Comparison of ENCODE assay signal across 1 cellular context in genomic region chr13:23778879-23779278, GRCh38.
TF ChIP-seq lines count a peak whose summit lies in the region.

No MANE protein-coding gene starts in this region.

TF ChIP-seq in HepG2, 621 proteins besides CTCF, POLR2A, EP300 and RAD21 (continued from another document and continues in another):
- TF ChIP-seq ARID5B (CRISPR knock-in tag; IDR thresholded peaks at IDR 0.05) (peak; percentile 65; the same call in 1 of the 2 replicates), XBP1 (CRISPR knock-in tag; IDR thresholded peaks at IDR 0.05) (no peak), LBX2 (CRISPR knock-in tag; IDR thresholded peaks at IDR 0.05; ENCODE audit: borderline replicate concordance) (no peak), ZNF253 (CRISPR knock-in tag; IDR thresholded peaks at IDR 0.05; ENCODE audit: borderline replicate concordance) (no peak), FOXA1 (IDR thresholded peaks at IDR 0.05) (no peak), FOXA1 (CRISPR knock-in tag; IDR thresholded peaks at IDR 0.05) (peak; percentile 56), ZBTB7B (CRISPR knock-in tag; IDR thresholded peaks at IDR 0.05) (no peak), ZNF816 (CRISPR knock-in tag; IDR thresholded peaks at IDR 0.05; ENCODE audit: borderline replicate concordance) (no peak), WIZ (CRISPR knock-in tag; IDR thresholded peaks at IDR 0.05) (no peak), TBX2 (CRISPR knock-in tag; IDR thresholded peaks at IDR 0.05; ENCODE audit: borderline replicate concordance) (no peak), ELF3 (CRISPR knock-in tag; IDR thresholded peaks at IDR 0.05) (0 out of 2 replicates have a peak, but pooled peaks have one; percentile 28), ZNF282 (IDR thresholded peaks at IDR 0.05; ENCODE audit: partially characterized antibody) (no peak), SMARCC2 (IDR thresholded peaks at IDR 0.05) (no peak), ZMYM4 (CRISPR knock-in tag; IDR thresholded peaks at IDR 0.05) (no peak), JUNB (CRISPR knock-in tag; IDR thresholded peaks at IDR 0.05; ENCODE audit: borderline replicate concordance) (no peak), ZNF574 (CRISPR knock-in tag; IDR thresholded peaks at IDR 0.05) (no peak), ZNF776 (CRISPR knock-in tag; IDR thresholded peaks at IDR 0.05) (no peak), SRSF1 (optimal IDR thresholded peaks at IDR 0.05; ENCODE audit: low read depth, low read length) (no peak), ERF (CRISPR knock-in tag; IDR thresholded peaks at IDR 0.05) (no peak), REXO4 (CRISPR knock-in tag; IDR thresholded peaks at IDR 0.05; ENCODE audit: borderline replicate concordance) (no peak), GTF3A (CRISPR knock-in tag; conservative IDR thresholded peaks at IDR 0.05) (no peak), ARHGAP35 (CRISPR knock-in tag; IDR thresholded peaks at IDR 0.05; ENCODE audit: borderline replicate concordance) (no peak), NR2F6 (IDR thresholded peaks at IDR 0.05) (peak; percentile 66), NR2F6 (CRISPR knock-in tag; IDR thresholded peaks at IDR 0.05) (no peak), MEIS1 (CRISPR knock-in tag; IDR thresholded peaks at IDR 0.05; ENCODE audit: borderline replicate concordance) (no peak), HMGXB4 (CRISPR knock-in tag; IDR thresholded peaks at IDR 0.05; ENCODE audit: borderline replicate concordance in 1 of 2, low read depth in 1 of 2) (no peak), GABPA (IDR thresholded peaks at IDR 0.05; ENCODE audit: low read depth, low read length) (no peak), GABPA (CRISPR knock-in tag; IDR thresholded peaks at IDR 0.05; ENCODE audit: low read depth) (no peak), ZNF775 (CRISPR knock-in tag; IDR thresholded peaks at IDR 0.05; ENCODE audit: borderline replicate concordance) (no peak), ZNF142 (CRISPR knock-in tag; IDR thresholded peaks at IDR 0.05) (no peak), TCF7 (IDR thresholded peaks at IDR 0.05; ENCODE audit: low read depth) (0 out of 2 replicates have a peak, but pooled peaks have one; percentile 18), HMGA1 (CRISPR knock-in tag; conservative IDR thresholded peaks at IDR 0.05) (no peak), ZNF180 (CRISPR knock-in tag; IDR thresholded peaks at IDR 0.05; ENCODE audit: borderline replicate concordance, low read depth) (no peak), ZNF709 (CRISPR knock-in tag; IDR thresholded peaks at IDR 0.05) (no peak), ZNF83 (CRISPR knock-in tag; IDR thresholded peaks at IDR 0.05; ENCODE audit: borderline replicate concordance) (no peak), CHD2 (IDR thresholded peaks at IDR 0.05; ENCODE audit: low read depth, low read length) (no peak), ASH2L (IDR thresholded peaks at IDR 0.05; ENCODE audit: insufficient read length, low read depth, low read length) (peak; percentile 37), NFE2L2 (IDR thresholded peaks at IDR 0.05; ENCODE audit: low read length) (no peak), ZNF383 (CRISPR knock-in tag; IDR thresholded peaks at IDR 0.05; ENCODE audit: borderline replicate concordance) (no peak), CSRNP2 (CRISPR knock-in tag; conservative IDR thresholded peaks at IDR 0.05; ENCODE audit: low read depth) (no peak), FOXK1 (CRISPR knock-in tag; IDR thresholded peaks at IDR 0.05; ENCODE audit: borderline replicate concordance, low read depth) (peak; percentile 47; the same call in 1 of the 2 replicates), ZNF644 (CRISPR knock-in tag; IDR thresholded peaks at IDR 0.05; ENCODE audit: low read depth) (no peak), ZNF674 (CRISPR knock-in tag; IDR thresholded peaks at IDR 0.05; ENCODE audit: low read depth) (no peak), NFKBIZ (CRISPR knock-in tag; IDR thresholded peaks at IDR 0.05) (no peak), ZNF496 (CRISPR knock-in tag; IDR thresholded peaks at IDR 0.05; ENCODE audit: insufficient replicate concordance) (no peak), HNF4G (IDR thresholded peaks at IDR 0.05; ENCODE audit: borderline replicate concordance, low read depth, low read length) (0 out of 2 replicates have a peak, but pooled peaks have one; percentile 18), HNF4G (CRISPR knock-in tag; IDR thresholded peaks at IDR 0.05; ENCODE audit: borderline replicate concordance, low read depth) (no peak), ZNF552 (CRISPR knock-in tag; IDR thresholded peaks at IDR 0.05; ENCODE audit: borderline replicate concordance) (no peak), PBX3 (CRISPR knock-in tag; IDR thresholded peaks at IDR 0.05; ENCODE audit: borderline replicate concordance) (no peak), ZNF274 (CRISPR knock-in tag; IDR thresholded peaks at IDR 0.05) (no peak), MIXL1 (CRISPR knock-in tag; IDR thresholded peaks at IDR 0.05) (peak; percentile 37; the same call in 1 of the 2 replicates), ZNF598 (CRISPR knock-in tag; IDR thresholded peaks at IDR 0.05; ENCODE audit: borderline replicate concordance) (no peak), NFIB (CRISPR knock-in tag; IDR thresholded peaks at IDR 0.05; ENCODE audit: borderline replicate concordance) (no peak), ZNF558 (CRISPR knock-in tag; IDR thresholded peaks at IDR 0.05; ENCODE audit: borderline replicate concordance) (no peak), NPAS2 (CRISPR knock-in tag; IDR thresholded peaks at IDR 0.05; ENCODE audit: borderline replicate concordance) (no peak), POLR2AphosphoS5 (IDR thresholded peaks at IDR 0.05; ENCODE audit: low read depth, low read length) (no peak)
